ENCODE assay signal across 8 cellular contexts in genomic region chr12:8544295-8544694, GRCh38. TPM values are rescaled to one million over a fixed set of nuclear protein-coding genes. Genes with fewer than 3 reads are reported as not detected.
DNase-seq lines count a peak whose midpoint lies in the region; ATAC-seq and TF ChIP-seq lines count a peak whose summit lies in the region.

No MANE protein-coding gene starts in this region.

- H3K27ac Mint-ChIP-seq in nephron, result no peak overlapping the region

- no peaks in the 10 kb centered on the region for H3K4me1 ChIP-seq in NT2/D1 (ENCODE audit: insufficient read depth, insufficient read length)

- H3K36me3 ChIP-seq in NT2/D1 (ENCODE audit: insufficient read depth, insufficient read length, low read length), result no peaks in the 10 kb centered on the region

- H3K9me3 Mint-ChIP-seq in nephron, result no peaks in the 10 kb centered on the region

- DNase-seq in SKM-1 (lab: John Stamatoyannopoulos, UW; ENCODE audit: unreplicated experiment) (peak; percentile 1), SKM-1 treated with dmso at 0.1 percent for 144 hours (lab: John Stamatoyannopoulos, UW; ENCODE audit: unreplicated experiment) (no peak), NT2/D1 (ENCODE audit: low read depth, low spot score) (peak; percentile 97), epithelial cell of proximal tubule (ENCODE audit: low read depth) (no peak)
- DNase-seq in activated CD8-positive, alpha-beta memory T cell treated with anti-CD3 and anti-CD28 coated beads, Interleukin-2, amount 50 U/mL, for 4 hours, result peak; percentile 71
- DNase-seq in stimulated activated naive CD4-positive, alpha-beta T cell (lab: John Stamatoyannopoulos, UW), result peak; percentile 27 to 77 (median 44)

- no peaks in the 10 kb centered on the region for H3K9me3 ChIP-seq in NT2/D1 (ENCODE audit: insufficient read depth, low read length)

- H3K27me3 Mint-ChIP-seq in nephron (ENCODE audit: low read depth), result peaks cover 13% of the 10 kb centered on the region

- no peaks in the 10 kb centered on the region for H3K36me3 Mint-ChIP-seq in nephron (ENCODE audit: low read depth)

- no peaks in the 10 kb centered on the region for H3K27me3 ChIP-seq in NT2/D1 (ENCODE audit: insufficient read depth, insufficient read length)

- H3K4me3 Mint-ChIP-seq in nephron, result no peak overlapping the region

- H3K4me3 ChIP-seq in NT2/D1 (ENCODE audit: insufficient read length, low read depth) (no peak overlapping the region), epithelial cell of proximal tubule (ENCODE audit: low read depth, low read length) (no peak overlapping the region)

- peak; percentile 80 for ATAC-seq in HG03469 (IDR thresholded peaks at IDR 0.05; ENCODE audit: unreplicated experiment)

- no peak overlapping the region for H3K9ac ChIP-seq in NT2/D1 (ENCODE audit: insufficient read length, low read depth)

- H3K4me1 Mint-ChIP-seq in nephron, result no peaks in the 10 kb centered on the region

- TF ChIP-seq CTCF in epithelial cell of proximal tubule (conservative IDR thresholded peaks at IDR 0.05; ENCODE audit: low read depth, low read length) (peak; percentile 86), nephron (IDR thresholded peaks at IDR 0.05; ENCODE audit: unreplicated experiment in 3 of 3) (peak; percentile 94 to 95 (median 95))

RNA-seq across cellular contexts. Expression of gene CLEC4E, which starts 3.6 kb away (rescaled TPM):
- total RNA-seq in epithelial cell of proximal tubule, result 6.7 and 11.3 TPM in 2 replicates

RNA-seq across cellular contexts. Expression of gene CLEC4D, which starts 31.0 kb away (rescaled TPM):
- total RNA-seq in epithelial cell of proximal tubule, result not detected in 2 replicates

Comparison
In these comparisons a context has a peak if more than half of its experiments do, and no peak if none do; other contexts are left out.
1. DNase-seq: peak in SKM-1 (single experiment), NT2/D1 (single experiment), activated CD8-positive, alpha-beta memory T cell treated with anti-CD3 and anti-CD28 coated beads, Interleukin-2, amount 50 U/mL, for 4 hours (single experiment) and stimulated activated naive CD4-positive, alpha-beta T cell (6 of 6); none in SKM-1 treated with dmso at 0.1 percent for 144 hours (single experiment) and epithelial cell of proximal tubule (single experiment).